Comparison of ENCODE assay signal across 14 cellular contexts in the genomic region with DNA sequence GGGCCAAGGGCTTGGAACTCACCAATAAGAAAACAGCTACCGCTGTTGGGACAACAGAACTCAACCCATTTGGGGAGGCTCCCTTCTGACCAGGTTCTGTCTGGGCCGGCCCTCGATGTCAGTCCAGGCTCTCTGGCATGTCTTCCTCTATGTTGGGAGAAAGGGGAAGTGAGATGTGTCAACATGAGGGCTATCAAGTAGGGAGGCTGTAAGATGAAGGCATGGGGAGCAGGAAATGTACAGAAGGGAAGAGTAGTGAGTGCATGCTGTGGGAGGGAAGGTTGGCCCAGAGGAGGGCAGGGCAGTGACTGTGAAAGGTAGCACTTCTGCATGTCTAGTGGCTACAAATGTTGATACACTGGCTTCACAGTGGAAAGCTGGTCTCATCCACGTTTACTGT.
"Had no signal": no experiment of that assay in that cellular context is flagged by ENCODE, and none has a peak within 500 bp of the region (broad histone marks: within the 10 kb centered on the region; RNA-seq: fewer than 3 reads in every experiment).

No MANE protein-coding gene starts in this region.

- H3K27ac ChIP-seq: breast epithelium, lower lobe of right lung, neutrophil, right atrium auricular region, skin epidermis had no signal

- H3K9me3 ChIP-seq: breast epithelium, lower lobe of right lung, neutrophil, right atrium auricular region had no signal

- H3K27me3 ChIP-seq: breast epithelium, dorsolateral prefrontal cortex, neutrophil, right atrium auricular region had no signal

- H3K4me3 ChIP-seq: breast epithelium, dorsolateral prefrontal cortex, lower lobe of right lung, right atrium auricular region, skin epidermis had no signal

- H3K36me3 ChIP-seq: breast epithelium, lower lobe of right lung, neutrophil, right atrium auricular region had no signal

- ATAC-seq: activated T-cell treated with anti-CD3 and anti-CD28 coated beads, Interleukin-2, amount 50 U/mL, for 4 hours had no signal

- H3K4me1 ChIP-seq: breast epithelium, right atrium auricular region had no signal

- DNase-seq: activated CD4-positive, alpha-beta memory T cell treated with anti-CD3 and anti-CD28 coated beads for 36 hours; activated CD4-positive, alpha-beta T cell treated with anti-CD3 and anti-CD28 coated beads for 1 hour; activated gamma-delta T cell treated with Interleukin-2 at 50 U/mL for 16 hours; activated naive CD8-positive, alpha-beta T cell treated with anti-CD3 and anti-CD28 coated beads for 36 hours; activated T-cell treated with anti-CD3 and anti-CD28 coated beads, Interleukin-2, amount 50 U/mL, for 4 hours; dorsolateral prefrontal cortex; glutamatergic neuron; lower lobe of right lung; midbrain; stimulated activated CD4-positive, alpha-beta T cell treated with anti-CD3 and anti-CD28 coated beads, Interleukin-4, amount 100 ng/mL, for 4 hours had no signal
